ENCODE assay signal across 1 cellular context in genomic region chr20:34997171-34997570, GRCh38.
TF ChIP-seq lines count a peak whose summit lies in the region.

No MANE protein-coding gene starts in this region.

TF ChIP-seq in HepG2, 621 proteins besides CTCF, POLR2A, EP300 and RAD21:
- TF ChIP-seq, protein P1, sequence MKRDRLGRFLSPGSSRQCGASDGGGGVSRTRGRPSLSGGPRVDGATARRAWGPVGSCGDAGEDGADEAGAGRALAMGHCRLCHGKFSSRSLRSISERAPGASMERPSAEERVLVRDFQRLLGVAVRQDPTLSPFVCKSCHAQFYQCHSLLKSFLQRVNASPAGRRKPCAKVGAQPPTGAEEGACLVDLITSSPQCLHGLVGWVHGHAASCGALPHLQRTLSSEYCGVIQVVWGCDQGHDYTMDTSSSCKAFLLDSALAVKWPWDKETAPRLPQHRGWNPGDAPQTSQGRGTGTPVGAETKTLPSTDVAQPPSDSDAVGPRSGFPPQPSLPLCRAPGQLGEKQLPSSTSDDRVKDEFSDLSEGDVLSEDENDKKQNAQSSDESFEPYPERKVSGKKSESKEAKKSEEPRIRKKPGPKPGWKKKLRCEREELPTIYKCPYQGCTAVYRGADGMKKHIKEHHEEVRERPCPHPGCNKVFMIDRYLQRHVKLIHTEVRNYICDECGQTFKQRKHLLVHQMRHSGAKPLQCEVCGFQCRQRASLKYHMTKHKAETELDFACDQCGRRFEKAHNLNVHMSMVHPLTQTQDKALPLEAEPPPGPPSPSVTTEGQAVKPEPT (CRISPR knock-in tag; IDR thresholded peaks at IDR 0.05; ENCODE audit: low read depth) = no peak
- TF ChIP-seq MIER2 (CRISPR knock-in tag; IDR thresholded peaks at IDR 0.05) = no peak
- peak; percentile 91 for TF ChIP-seq AGO2 (optimal IDR thresholded peaks at IDR 0.05; ENCODE audit: low read depth, low read length)
